Comparison of ENCODE assay signal across 1 cellular context in genomic region chr20:38730989-38731737, GRCh38.
TF ChIP-seq lines count a peak whose summit lies in the region.

No MANE protein-coding gene starts in this region.

TF ChIP-seq in HEK293, 187 proteins besides CTCF, POLR2A, EP300 and RAD21 (continued from another document and continues in another):
- TF ChIP-seq MYNN (tag by site-specific recombination; IDR thresholded peaks at IDR 0.05; ENCODE audit: borderline replicate concordance) (no peak), ZNF624 (tag by site-specific recombination; IDR thresholded peaks at IDR 0.05) (no peak), ZNF223 (tag by site-specific recombination; IDR thresholded peaks at IDR 0.05) (no peak), ZSCAN30 (tag by site-specific recombination; IDR thresholded peaks at IDR 0.05) (peak; percentile 65; the same call in 1 of the 2 replicates), ZNF398 (tag by site-specific recombination; IDR thresholded peaks at IDR 0.05) (peak; percentile 78), ZNF580 (tag by site-specific recombination; IDR thresholded peaks at IDR 0.05) (no peak), ZNF791 (tag by site-specific recombination; IDR thresholded peaks at IDR 0.05) (no peak), ZNF23 (tag by site-specific recombination; IDR thresholded peaks at IDR 0.05; ENCODE audit: borderline replicate concordance) (no peak), ZFP69B (tag by site-specific recombination; IDR thresholded peaks at IDR 0.05) (peak; percentile 81), ZBTB7A (tag by site-specific recombination; IDR thresholded peaks at IDR 0.05; ENCODE audit: low read depth) (peak; percentile 20; the same call in 1 of the 2 replicates), TCF7L2 (IDR thresholded peaks at IDR 0.05; ENCODE audit: borderline replicate concordance, low read depth, low read length) (no peak), ZNF157 (tag by site-specific recombination; IDR thresholded peaks at IDR 0.05) (no peak), REPIN1 (tag by site-specific recombination; IDR thresholded peaks at IDR 0.05; ENCODE audit: low read depth) (no peak), ZBTB6 (tag by site-specific recombination; IDR thresholded peaks at IDR 0.05) (peak; percentile 23; the same call in 1 of the 2 replicates), ZNF174 (tag by site-specific recombination; IDR thresholded peaks at IDR 0.05) (no peak), PRDM6 (tag by site-specific recombination; IDR thresholded peaks at IDR 0.05) (no peak), ZSCAN16 (tag by site-specific recombination; IDR thresholded peaks at IDR 0.05) (no peak), GLIS2 (tag by site-specific recombination; IDR thresholded peaks at IDR 0.05) (peak; percentile 94), ELK4 (IDR thresholded peaks at IDR 0.05; ENCODE audit: borderline replicate concordance, low read depth, low read length) (no peak), ZNF549 (tag by site-specific recombination; IDR thresholded peaks at IDR 0.05) (no peak), ZNF76 (tag by site-specific recombination; IDR thresholded peaks at IDR 0.05; ENCODE audit: borderline replicate concordance, low read depth) (0 out of 2 replicates have a peak, but pooled peaks have one; percentile 24), ZNF510 (tag by site-specific recombination; IDR thresholded peaks at IDR 0.05; ENCODE audit: insufficient replicate concordance) (no peak), ZNF10 (tag by site-specific recombination; IDR thresholded peaks at IDR 0.05) (no peak), GLI2 (tag by site-specific recombination; IDR thresholded peaks at IDR 0.05; ENCODE audit: borderline replicate concordance, low read depth) (no peak), KLF7 (tag by site-specific recombination; IDR thresholded peaks at IDR 0.05; ENCODE audit: borderline replicate concordance) (no peak; the same call in 1 of the 2 replicates), BCL11A (tag by site-specific recombination; IDR thresholded peaks at IDR 0.05; ENCODE audit: low read depth) (no peak), ZNF121 (tag by site-specific recombination; IDR thresholded peaks at IDR 0.05) (no peak), GLI4 (tag by site-specific recombination; IDR thresholded peaks at IDR 0.05) (no peak), ZNF140 (tag by site-specific recombination; IDR thresholded peaks at IDR 0.05) (no peak), ZNF292 (tag by site-specific recombination; IDR thresholded peaks at IDR 0.05; ENCODE audit: borderline replicate concordance, low read depth) (no peak), ZNF311 (tag by site-specific recombination; IDR thresholded peaks at IDR 0.05; ENCODE audit: borderline replicate concordance) (no peak), INSM2 (tag by site-specific recombination; IDR thresholded peaks at IDR 0.05) (no peak), ZNF670 (tag by site-specific recombination; IDR thresholded peaks at IDR 0.05; ENCODE audit: low read depth) (no peak), ZNF394 (tag by site-specific recombination; IDR thresholded peaks at IDR 0.05; ENCODE audit: borderline replicate concordance) (peak; percentile 30; the same call in 1 of the 2 replicates), ZNF777 (tag by site-specific recombination; IDR thresholded peaks at IDR 0.05; ENCODE audit: borderline replicate concordance) (no peak), ZXDB (tag by site-specific recombination; IDR thresholded peaks at IDR 0.05) (peak; percentile 98), MZF1 (tag by site-specific recombination; IDR thresholded peaks at IDR 0.05; ENCODE audit: borderline replicate concordance) (no peak), SP7 (tag by site-specific recombination; IDR thresholded peaks at IDR 0.05) (peak; percentile 65; the same call in 1 of the 2 replicates), ZNF677 (tag by site-specific recombination; IDR thresholded peaks at IDR 0.05) (no peak), ZBTB17 (tag by site-specific recombination; IDR thresholded peaks at IDR 0.05) (peak; percentile 98), ZNF449 (tag by site-specific recombination; IDR thresholded peaks at IDR 0.05) (no peak), ZNF366 (tag by site-specific recombination; conservative IDR thresholded peaks at IDR 0.05) (0 out of 2 replicates have a peak, but pooled peaks have one; percentile 35), ZNF335 (tag by site-specific recombination; conservative IDR thresholded peaks at IDR 0.05) (peak; percentile 78), HOXC10 (CRISPR knock-in tag; IDR thresholded peaks at IDR 0.05) (no peak), ZNF544 (tag by site-specific recombination; IDR thresholded peaks at IDR 0.05) (no peak), ATF2 (tag by site-specific recombination; IDR thresholded peaks at IDR 0.05; ENCODE audit: low read depth) (no peak), ZNF654 (tag by site-specific recombination; IDR thresholded peaks at IDR 0.05; ENCODE audit: low read depth) (peak; percentile 38), ZBTB11 (tag by site-specific recombination; conservative IDR thresholded peaks at IDR 0.05; ENCODE audit: low read depth) (no peak), KLF9 (tag by site-specific recombination; IDR thresholded peaks at IDR 0.05; ENCODE audit: low read depth) (peak; percentile 31; the same call in 1 of the 2 replicates), ZNF776 (tag by site-specific recombination; IDR thresholded peaks at IDR 0.05; ENCODE audit: borderline replicate concordance) (no peak), ZNF645 (tag by site-specific recombination; IDR thresholded peaks at IDR 0.05) (no peak), ZNF426 (tag by site-specific recombination; IDR thresholded peaks at IDR 0.05) (no peak), KLF10 (tag by site-specific recombination; IDR thresholded peaks at IDR 0.05) (no peak), ZBTB1 (tag by site-specific recombination; IDR thresholded peaks at IDR 0.05) (no peak)
